ENCODE assay signal across 8 cellular contexts in the genomic region with DNA sequence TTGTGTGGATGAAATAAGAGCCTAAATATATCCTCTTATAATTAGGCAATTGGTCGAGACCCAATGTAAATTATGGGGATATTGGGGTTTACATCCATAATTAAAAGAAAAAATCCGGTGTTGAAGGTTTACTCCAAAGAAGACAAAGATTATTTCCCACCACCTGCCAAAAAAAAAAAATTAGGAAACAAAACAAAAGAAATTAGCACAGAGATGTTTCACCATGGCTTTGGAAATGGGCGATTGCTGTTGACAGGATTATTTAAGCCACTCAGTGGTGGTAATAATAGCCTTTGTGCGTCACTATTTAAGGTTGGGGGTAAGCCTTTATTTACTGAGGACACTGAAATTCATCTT. TPM values are rescaled to one million over a fixed set of nuclear protein-coding genes. Genes with fewer than 3 reads are reported as not detected.
DNase-seq lines count a peak whose midpoint lies in the region; ATAC-seq, FAIRE-seq and TF ChIP-seq lines count a peak whose summit lies in the region.

No MANE protein-coding gene starts in this region.

- TF ChIP-seq EP300 in A549 (IDR thresholded peaks at IDR 0.05) = no peak

- DNase-seq in A549 (ENCODE audit: low read depth in 1 of 2, low spot score in 1 of 2) = peak in 1 of 2 experiments; percentile 42
- DNase-seq in HL-60 (ENCODE audit: low read depth in 1 of 2, low spot score in 1 of 2) = no peak
- no peak for DNase-seq in MCF 10A (ENCODE audit: unreplicated experiment)
- no peak for DNase-seq in mesothelial cell of epicardium (ENCODE audit: low spot score in 2 of 2, unreplicated experiment in 2 of 2)
- no peak for DNase-seq in DMS79 treated with DMSO at 0.1 percent for 48 hours (lab: John Stamatoyannopoulos, UW)
- no peak for DNase-seq in SHP77 treated with DMSO at 0.1 percent for 48 hours (lab: John Stamatoyannopoulos, UW)
- no peak for DNase-seq in KBM-7

- H3K27ac Mint-ChIP-seq in MCF 10A (ENCODE audit: low read depth, unreplicated experiment) = peak overlapping the region; percentile 89
- H3K27ac Mint-ChIP-seq in mesothelial cell of epicardium = peak overlapping the region; percentile 92

- no peak for FAIRE-seq in A549 (lab: Jason Lieb, UNC)

- TF ChIP-seq CTCF in A549 (IDR thresholded peaks at IDR 0.05) (no peak), HL-60 (IDR thresholded peaks at IDR 0.05; ENCODE audit: insufficient read depth, low read length) (no peak), MCF 10A (IDR thresholded peaks at IDR 0.05; ENCODE audit: unreplicated experiment) (no peak), mesothelial cell of epicardium (IDR thresholded peaks at IDR 0.05; ENCODE audit: unreplicated experiment) (no peak)

- H3K4me1 Mint-ChIP-seq in MCF 10A (ENCODE audit: insufficient read depth, unreplicated experiment) (peaks cover 25% of the 10 kb centered on the region), mesothelial cell of epicardium (peaks cover 17% of the 10 kb centered on the region)

- TF ChIP-seq POLR2A in A549 (IDR thresholded peaks at IDR 0.05; ENCODE audit: low read length) = no peak

- H3K27ac ChIP-seq in A549 (peak overlapping the region; percentile 76 to 96), HL-60 (replicated peaks) (peak overlapping the region; percentile 60)

- ATAC-seq in A549 (no peak), HG02759 (IDR thresholded peaks at IDR 0.05; ENCODE audit: unreplicated experiment) (no peak)

- POLR2A ChIA-PET in A549 (lab: Yijun Ruan, JAX) = interaction anchor here (0.7 to 3.8 kb wide), 10 partner anchors 9 to 298 kb away, joined by 3 to 38 read pairs (median 5); a partner anchor contains a TSS
- POLR2A ChIA-PET in MCF 10A (lab: Yijun Ruan, JAX) = interaction anchor here (0.8 to 14.1 kb wide), 13 partner anchors 10 to 298 kb away, joined by 3 to 302 read pairs (median 24); a partner anchor contains a TSS

- TF ChIP-seq RAD21 in A549 (conservative IDR thresholded peaks at IDR 0.05 in 1 of 2, IDR thresholded peaks at IDR 0.05 in 1 of 2) = no peak

- BruUV-seq in MCF 10A (replicated peaks; lab: Mats Ljungman, UMichigan) = TSS peak; percentile 90

- H3K27me3 Mint-ChIP-seq in MCF 10A (ENCODE audit: insufficient read depth, unreplicated experiment) (no peaks in the 10 kb centered on the region), mesothelial cell of epicardium (ENCODE audit: low read depth) (no peaks in the 10 kb centered on the region)

- H3K9me3 Mint-ChIP-seq in MCF 10A (ENCODE audit: unreplicated experiment) (no peaks in the 10 kb centered on the region), mesothelial cell of epicardium (no peaks in the 10 kb centered on the region)

- peak overlapping the region; percentile 80 for H3K4me2 ChIP-seq in A549

- no peaks in the 10 kb centered on the region for H3K27me3 ChIP-seq in HL-60 (ENCODE audit: insufficient read depth, poor library complexity, severe bottlenecking)

- H3K9me3 ChIP-seq in A549 = no peaks in the 10 kb centered on the region

- H3K4me3 Mint-ChIP-seq in MCF 10A (ENCODE audit: unreplicated experiment) = peak overlapping the region; percentile 91
- peak overlapping the region; percentile 85 for H3K4me3 Mint-ChIP-seq in mesothelial cell of epicardium

- CTCF ChIA-PET in A549 (lab: Yijun Ruan, JAX) = interaction anchor here (0.6 to 7.3 kb wide), 8 partner anchors 8 to 50 kb away, joined by 3 to 66 read pairs (median 4); a partner anchor contains a TSS
- CTCF ChIA-PET in MCF 10A (lab: Yijun Ruan, JAX) = interaction anchor here (0.7 to 9.2 kb wide), 5 partner anchors 15 to 52 kb away, joined by 3 to 114 read pairs (median 3); a partner anchor contains a TSS

- WGBS in A549 (ENCODE audit: missing lambda C conversion rate) = 13% methylated on average over 4 of the region's 4 CpGs

- intact Hi-C loops in MCF 10A (cut with micrococcal nuclease) = loop anchor here (1.0 kb wide), 2 partner anchors 17 to 46 kb away; a partner anchor contains a TSS

- H3K36me3 Mint-ChIP-seq in MCF 10A (ENCODE audit: insufficient read depth, unreplicated experiment) = peaks cover 10% of the 10 kb centered on the region
- H3K36me3 Mint-ChIP-seq in mesothelial cell of epicardium = no peaks in the 10 kb centered on the region

- in situ Hi-C loops in KBM-7 (cut with MboI; ENCODE audit: low pct_unique_long_range_greater_than_20kb, low sequenced_read_pairs) = no loop called here

- H3K4me1 ChIP-seq in A549 = peaks cover 21% of the 10 kb centered on the region

- H3K4me3 ChIP-seq in A549 (peak overlapping the region; percentile 67), HL-60 (replicated peaks; ENCODE audit: insufficient read depth, low read length) (peak overlapping the region; percentile 85)

TF ChIP-seq in A549, 52 proteins besides CTCF, POLR2A, EP300 and RAD21:
- TF ChIP-seq FOSL2 (IDR thresholded peaks at IDR 0.05) (no peak), FOSL2 (CRISPR knock-in tag; IDR thresholded peaks at IDR 0.05) (peak; percentile 27; the same call in 1 of the 2 replicates), MAFK (IDR thresholded peaks at IDR 0.05; ENCODE audit: partially characterized antibody) (no peak), ZC3H11A (IDR thresholded peaks at IDR 0.05) (no peak), RCOR1 (IDR thresholded peaks at IDR 0.05; ENCODE audit: low read depth, low read length) (no peak), RFX5 (IDR thresholded peaks at IDR 0.05) (no peak)
- TF ChIP-seq, protein P1, sequence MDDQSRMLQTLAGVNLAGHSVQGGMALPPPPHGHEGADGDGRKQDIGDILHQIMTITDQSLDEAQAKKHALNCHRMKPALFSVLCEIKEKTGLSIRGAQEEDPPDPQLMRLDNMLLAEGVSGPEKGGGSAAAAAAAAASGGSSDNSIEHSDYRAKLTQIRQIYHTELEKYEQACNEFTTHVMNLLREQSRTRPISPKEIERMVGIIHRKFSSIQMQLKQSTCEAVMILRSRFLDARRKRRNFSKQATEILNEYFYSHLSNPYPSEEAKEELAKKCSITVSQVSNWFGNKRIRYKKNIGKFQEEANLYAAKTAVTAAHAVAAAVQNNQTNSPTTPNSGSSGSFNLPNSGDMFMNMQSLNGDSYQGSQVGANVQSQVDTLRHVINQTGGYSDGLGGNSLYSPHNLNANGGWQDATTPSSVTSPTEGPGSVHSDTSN (IDR thresholded peaks at IDR 0.05) = no peak
TF ChIP-seq in A549: peak in this region for 1.

RNA-seq across cellular contexts. Expression of a gene that starts 0.6 kb away (rescaled TPM):
- 33.5 and 64.8 TPM in 2 replicates for polyA plus RNA-seq in A549 (2011; rRNA removed)
- polyA plus RNA-seq in A549 (2012; cell fraction: cytosol; rRNA removed) = 14.0 and 16.0 TPM in 2 replicates
- polyA plus RNA-seq in A549 (2012; cell fraction: nucleus; rRNA removed) = 5.8 and 8.7 TPM in 2 replicates
- 48.8 to 52.4 TPM (median 49.8 TPM) in 3 replicates for polyA plus RNA-seq in A549 (2017; fragmentation: RNase III; extraction: RNeasy Plus Mini Kit Qiagen cat#74134 plus additional on column Dnase treatment)
- 2.4 and 2.8 TPM in 2 replicates for polyA minus RNA-seq in A549 (2011; rRNA and poly(A)+ RNA removed)
- total RNA-seq in MCF 10A (2022) = 59.8 and 74.2 TPM in 2 replicates
- total RNA-seq in mesothelial cell of epicardium = 8.9 to 10.4 TPM (median 10.3 TPM) in 3 replicates

RNA-seq across cellular contexts. Expression of a gene that starts 16.0 kb away (rescaled TPM):
- 53.6 and 77.9 TPM in 2 replicates for polyA plus RNA-seq in A549 (2011; rRNA removed)
- polyA plus RNA-seq in A549 (2012; cell fraction: cytosol; rRNA removed) = 13.7 and 15.4 TPM in 2 replicates
- 3.8 and 5.3 TPM in 2 replicates for polyA plus RNA-seq in A549 (2012; cell fraction: nucleus; rRNA removed)
- polyA plus RNA-seq in A549 (2017; fragmentation: RNase III; extraction: RNeasy Plus Mini Kit Qiagen cat#74134 plus additional on column Dnase treatment) = 37.0 to 43.1 TPM (median 42.2 TPM) in 3 replicates
- polyA minus RNA-seq in A549 (2011; rRNA and poly(A)+ RNA removed) = 25.0 and 29.7 TPM in 2 replicates
- total RNA-seq in MCF 10A (2022) = 79.8 and 85.8 TPM in 2 replicates
- 67.3 to 71.1 TPM (median 70.2 TPM) in 3 replicates for total RNA-seq in mesothelial cell of epicardium

RNA-seq across cellular contexts. Expression of a gene that starts 46.4 kb away (rescaled TPM):
- polyA plus RNA-seq in A549 (2011; rRNA removed) (37.4 and 47.1 TPM in 2 replicates), A549 (2017; fragmentation: RNase III; extraction: RNeasy Plus Mini Kit Qiagen cat#74134 plus additional on column Dnase treatment) (29.6 to 32.0 TPM (median 30.0 TPM) in 3 replicates)
- polyA plus RNA-seq in A549 (2012; cell fraction: cytosol; rRNA removed) = 12.7 and 14.7 TPM in 2 replicates
- polyA plus RNA-seq in A549 (2012; cell fraction: nucleus; rRNA removed) = 8.1 and 9.9 TPM in 2 replicates
- polyA minus RNA-seq in A549 (2011; rRNA and poly(A)+ RNA removed) = 66.8 and 76.4 TPM in 2 replicates
- total RNA-seq in MCF 10A (2022) (128 and 135 TPM in 2 replicates), mesothelial cell of epicardium (103 to 107 TPM (median 104 TPM) in 3 replicates)

RNA-seq across cellular contexts. Expression of a gene that starts 46.6 kb away (rescaled TPM):
- polyA plus RNA-seq in A549 (2011; rRNA removed) = 37.6 and 68.3 TPM in 2 replicates
- polyA plus RNA-seq in A549 (2012; cell fraction: cytosol; rRNA removed) = 16.0 and 19.8 TPM in 2 replicates
- polyA plus RNA-seq in A549 (2012; cell fraction: nucleus; rRNA removed) = 9.4 and 9.8 TPM in 2 replicates
- polyA plus RNA-seq in A549 (2017; fragmentation: RNase III; extraction: RNeasy Plus Mini Kit Qiagen cat#74134 plus additional on column Dnase treatment) = 53.0 to 68.2 TPM (median 53.0 TPM) in 3 replicates
- polyA minus RNA-seq in A549 (2011; rRNA and poly(A)+ RNA removed) = 12.7 and 15.5 TPM in 2 replicates
- 79.2 and 94.4 TPM in 2 replicates for total RNA-seq in MCF 10A (2022)
- total RNA-seq in mesothelial cell of epicardium = 27.1 to 29.7 TPM (median 29.0 TPM) in 3 replicates
